ENCODE assay signal across 1 cellular context in the genomic region with DNA sequence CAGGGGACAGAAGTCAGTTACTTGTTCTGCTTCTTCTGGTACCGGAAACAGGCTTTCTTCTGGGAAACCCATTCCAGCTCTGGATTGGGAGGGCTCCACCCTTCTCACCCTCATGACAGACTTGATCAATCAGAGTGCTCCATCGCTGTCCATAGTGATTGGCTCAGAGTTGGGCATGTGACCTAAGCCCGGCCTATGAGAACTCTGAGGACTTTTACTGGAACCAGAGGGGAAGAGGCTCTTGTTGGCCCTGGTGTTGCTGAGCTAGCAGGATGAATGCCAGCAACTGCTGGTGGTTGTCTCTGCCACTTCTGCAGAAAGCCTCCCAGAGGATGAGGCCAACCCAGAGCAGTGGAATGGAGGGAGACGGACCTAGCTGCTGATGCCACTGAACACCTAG.
TF ChIP-seq lines count a peak whose summit lies in the region.

No MANE protein-coding gene starts in this region.

TF ChIP-seq in SK-N-SH, 30 proteins besides CTCF, POLR2A, EP300 and RAD21:
- TF ChIP-seq SIN3A (IDR thresholded peaks at IDR 0.05; ENCODE audit: borderline replicate concordance, low read depth, low read length), result no peak
- TF ChIP-seq, protein P1, sequence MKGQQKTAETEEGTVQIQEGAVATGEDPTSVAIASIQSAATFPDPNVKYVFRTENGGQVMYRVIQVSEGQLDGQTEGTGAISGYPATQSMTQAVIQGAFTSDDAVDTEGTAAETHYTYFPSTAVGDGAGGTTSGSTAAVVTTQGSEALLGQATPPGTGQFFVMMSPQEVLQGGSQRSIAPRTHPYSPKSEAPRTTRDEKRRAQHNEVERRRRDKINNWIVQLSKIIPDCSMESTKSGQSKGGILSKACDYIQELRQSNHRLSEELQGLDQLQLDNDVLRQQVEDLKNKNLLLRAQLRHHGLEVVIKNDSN (IDR thresholded peaks at IDR 0.05; ENCODE audit: borderline replicate concordance, low read depth), result peak; percentile 26; the same call in 1 of the 2 replicates
